18 cellular contexts compared by ENCODE assay signal in genomic region chr11:116446048-116446399, GRCh38.
DNase-seq lines count a peak whose midpoint lies in the region; ATAC-seq and TF ChIP-seq lines count a peak whose summit lies in the region.
"Had no signal": no experiment of that assay in that cellular context is flagged by ENCODE, and none has a peak within 500 bp of the region (broad histone marks: within the 10 kb centered on the region; RNA-seq: fewer than 3 reads in every experiment).

No MANE protein-coding gene starts in this region.

- peak overlapping the region; percentile 50 for H3K27ac ChIP-seq in H9 (ENCODE audit: insufficient read length, low read depth, low read length)
- H3K27ac ChIP-seq in neural progenitor cell = no peak overlapping the region
- H3K27ac ChIP-seq in colonic mucosa = no peak overlapping the region
- H3K27ac ChIP-seq: A549 had no signal

- peaks cover 5% of the 10 kb centered on the region; the same call in 1 of the 2 replicates for H3K79me2 ChIP-seq in H9 (ENCODE audit: insufficient read depth, low read length)
- H3K79me2 ChIP-seq in neural progenitor cell (ENCODE audit: low read depth) = no peaks in the 10 kb centered on the region

- no peak overlapping the region for H3K14ac ChIP-seq in H9 (ENCODE audit: insufficient read depth, low read length)

- WGBS in H9 (ENCODE audit: extremely low coverage, insufficient read length, low lambda C conversion rate) = no CpG with 5 or more reads among the region's 3 CpGs

- H2AK5ac ChIP-seq in H9 (ENCODE audit: insufficient read length, low read length) = no peak overlapping the region

- H3K27me3 ChIP-seq in H9 (ENCODE audit: insufficient read depth, low read length) (no peaks in the 10 kb centered on the region), iPS-15b (ENCODE audit: control insufficient read depth, insufficient read depth, low read length) (no peaks in the 10 kb centered on the region), neural progenitor cell (no peaks in the 10 kb centered on the region), colonic mucosa (no peaks in the 10 kb centered on the region)

- H3K4me2 ChIP-seq in H9 (ENCODE audit: insufficient read depth, insufficient read length, low read length) (peak overlapping the region; percentile 32), neural progenitor cell (peak overlapping the region; percentile 57)
- H3K4me2 ChIP-seq: A549 had no signal

- H3K4me1 Mint-ChIP-seq in H9 (peaks cover 50 to 53% of the 10 kb centered on the region in 2 experiments), WTC11 (peaks cover 56% of the 10 kb centered on the region), neural progenitor cell (peaks cover 22% of the 10 kb centered on the region)
- H3K4me1 Mint-ChIP-seq in activated T-cell treated with anti-CD3 and anti-CD28 coated beads, Interleukin-2, amount 50 U/mL, for 24 hours (ENCODE audit: low read depth) = no peaks in the 10 kb centered on the region
- H3K4me1 Mint-ChIP-seq: T-cell had no signal

- H2AFZ ChIP-seq in H9 (ENCODE audit: low read length) (no peak overlapping the region), neural progenitor cell (replicated peaks) (no peak overlapping the region)

- POLR2A ChIA-PET in WTC11 (lab: Charles Lee) = interaction anchor here (1.3 kb wide), 1 partner anchor 53 kb away, joined by 3 read pairs; no protein-coding TSS in a partner anchor

- no peak overlapping the region for H4K5ac ChIP-seq in H9 (ENCODE audit: insufficient read length, low read depth, low read length)

- no peak overlapping the region for H3K56ac ChIP-seq in H9 (ENCODE audit: insufficient read length, low read depth, low read length)

- H4K20me1 ChIP-seq in H9 (ENCODE audit: control insufficient read depth, insufficient read depth, insufficient read length) = no peaks in the 10 kb centered on the region
- peaks cover 3% of the 10 kb centered on the region for H4K20me1 ChIP-seq in neural progenitor cell (ENCODE audit: low read depth)

- H3K4ac ChIP-seq in H9 (ENCODE audit: low read depth, low read length) = no peak overlapping the region

- no peak for TF ChIP-seq CTCF in H9 (conservative IDR thresholded peaks at IDR 0.05)
- TF ChIP-seq CTCF in WTC11 (IDR thresholded peaks at IDR 0.05) = no peak
- no peak for TF ChIP-seq CTCF in neural progenitor cell (IDR thresholded peaks at IDR 0.05)
- TF ChIP-seq CTCF in colonic mucosa (IDR thresholded peaks at IDR 0.05) = no peak

- no peak for ATAC-seq in WTC11
- ATAC-seq: A549, SK-N-SH treated with all-trans-retinoic acid at 6 μM for 48 hours, T-cell had no signal

- no peak overlapping the region for H2BK120ac ChIP-seq in H9 (ENCODE audit: low read depth, low read length, poor library complexity, severe bottlenecking)

- H3K9me3 Mint-ChIP-seq in H9 (peaks cover 38 to 39% of the 10 kb centered on the region in 2 experiments), WTC11 (peaks cover 42% of the 10 kb centered on the region), neural progenitor cell (peaks cover 35% of the 10 kb centered on the region)
- H3K9me3 Mint-ChIP-seq in activated T-cell treated with anti-CD3 and anti-CD28 coated beads, Interleukin-2, amount 50 U/mL, for 24 hours = no peaks in the 10 kb centered on the region

- no peak overlapping the region for H3K23ac ChIP-seq in H9 (ENCODE audit: insufficient read length, low read depth, low read length)

- H3K9ac ChIP-seq in H9 (ENCODE audit: extremely low read depth, insufficient read length, low read length) (no peak overlapping the region), iPS-15b (ENCODE audit: low read depth, low read length) (no peak overlapping the region), neural progenitor cell (no peak overlapping the region), colonic mucosa (ENCODE audit: low read depth in 2 of 2, low read length in 2 of 2) (no peak overlapping the region)

- H4K8ac ChIP-seq in H9 (replicated peaks; ENCODE audit: insufficient read length, low read depth, low read length) = no peak overlapping the region

- H3T11ph ChIP-seq in H9 (ENCODE audit: low read length) = peak overlapping the region; percentile 89

- DNase-seq in H9 = no peak
- no peak for DNase-seq in WTC11 (ENCODE audit: low spot score)
- DNase-seq in neural progenitor cell (ENCODE audit: low spot score) = no peak
- DNase-seq in colonic mucosa = no peak
- no peak for DNase-seq in NCI-H1105 (lab: John Stamatoyannopoulos, UW)
- no peak for DNase-seq in activated T-cell treated with anti-CD3 and anti-CD28 coated beads, Interleukin-2, amount 50 U/mL, for 24 hours
- DNase-seq: CD4-positive, alpha-beta T cell; GOT3; KG1; NCI-H1436; NCI-H2029 treated with DMSO at 0.1 percent for 48 hours; NCI-H2171; NCI-H446; SHP77 treated with DMSO at 0.1 percent for 48 hours; T-cell had no signal

- H3K4me3 Mint-ChIP-seq in H9 (peak overlapping the region; percentile 52 to 66; a peak in 2 of 5 replicates), WTC11 (peak overlapping the region; percentile 53), neural progenitor cell (no peak overlapping the region)
- no peak overlapping the region for H3K4me3 Mint-ChIP-seq in activated T-cell treated with anti-CD3 and anti-CD28 coated beads, Interleukin-2, amount 50 U/mL, for 24 hours
- H3K4me3 Mint-ChIP-seq: CD4-positive, alpha-beta T cell; T-cell had no signal

- H3K27ac Mint-ChIP-seq in H9 (peak overlapping the region in 2 of 3 experiments; percentile 94; a peak in 3 of 7 replicates), WTC11 (peak overlapping the region; percentile 40; the same call in 1 of the 2 replicates), neural progenitor cell (peak overlapping the region; percentile 94)
- H3K27ac Mint-ChIP-seq in activated T-cell treated with anti-CD3 and anti-CD28 coated beads, Interleukin-2, amount 50 U/mL, for 24 hours = no peak overlapping the region
- H3K27ac Mint-ChIP-seq: CD4-positive, alpha-beta T cell; T-cell had no signal

- H3K9me3 ChIP-seq in H9 (ENCODE audit: control insufficient read depth, low read depth, low read length) (peaks cover 28% of the 10 kb centered on the region), iPS-15b (ENCODE audit: control insufficient read depth, insufficient read depth, low read length) (peaks cover 23% of the 10 kb centered on the region), neural progenitor cell (ENCODE audit: low read depth) (no peaks in the 10 kb centered on the region), colonic mucosa (no peaks in the 10 kb centered on the region)

- H3K36me3 Mint-ChIP-seq in H9 (ENCODE audit: insufficient read depth in 1 of 3, low read depth in 3 of 3) (peaks cover 24 to 41% (median 26%) of the 10 kb centered on the region in 3 experiments), WTC11 (peaks cover 59% of the 10 kb centered on the region), neural progenitor cell (peaks cover 8% of the 10 kb centered on the region)
- no peaks in the 10 kb centered on the region for H3K36me3 Mint-ChIP-seq in activated T-cell treated with anti-CD3 and anti-CD28 coated beads, Interleukin-2, amount 50 U/mL, for 24 hours (ENCODE audit: low read depth)
- H3K36me3 Mint-ChIP-seq: T-cell had no signal

- CTCF ChIA-PET in WTC11 (lab: Charles Lee) = interaction anchor here (0.7 to 3.2 kb wide), 15 partner anchors 9 to 286 kb away, joined by 3 to 25 read pairs (median 8); no protein-coding TSS in a partner anchor

- H2BK5ac ChIP-seq in H9 (ENCODE audit: insufficient read length, low read length) = no peak overlapping the region

- H3K36me3 ChIP-seq in iPS-15b (ENCODE audit: control insufficient read depth, insufficient read depth, low read length) = no peaks in the 10 kb centered on the region
- no peaks in the 10 kb centered on the region for H3K36me3 ChIP-seq in neural progenitor cell
- no peaks in the 10 kb centered on the region for H3K36me3 ChIP-seq in colonic mucosa

- H2BK15ac ChIP-seq in H9 (ENCODE audit: low read depth, low read length) = no peak overlapping the region

- peaks cover 5% of the 10 kb centered on the region; the same call in 1 of the 2 replicates for H3K4me1 ChIP-seq in H9 (ENCODE audit: insufficient read depth, low read length)
- peaks cover 12% of the 10 kb centered on the region for H3K4me1 ChIP-seq in iPS-15b (ENCODE audit: control insufficient read depth, insufficient read depth, low read length)
- H3K4me1 ChIP-seq in neural progenitor cell = peaks cover 17% of the 10 kb centered on the region
- H3K4me1 ChIP-seq in colonic mucosa = no peaks in the 10 kb centered on the region
- H3K4me1 ChIP-seq: A549 had no signal

- intact Hi-C loops in colonic mucosa (cut with DNase I) = no loop called here

- H3K79me1 ChIP-seq in H9 (ENCODE audit: insufficient read depth, low read depth, low read length, poor library complexity, severe bottlenecking) = peaks cover 4% of the 10 kb centered on the region

- no peak overlapping the region for H4K91ac ChIP-seq in H9 (ENCODE audit: insufficient read length, low read depth, low read length)

- H3K27me3 Mint-ChIP-seq in H9 (ENCODE audit: low read depth) (no peaks in the 10 kb centered on the region), WTC11 (ENCODE audit: low read depth) (peaks cover 5% of the 10 kb centered on the region), neural progenitor cell (ENCODE audit: insufficient read depth, low read depth) (peaks cover 22% of the 10 kb centered on the region)
- H3K27me3 Mint-ChIP-seq in activated T-cell treated with anti-CD3 and anti-CD28 coated beads, Interleukin-2, amount 50 U/mL, for 24 hours = peaks cover 16% of the 10 kb centered on the region

- no peak overlapping the region for H3K18ac ChIP-seq in H9 (ENCODE audit: insufficient read length, low read depth, low read length)

- H3K23me2 ChIP-seq in H9 (ENCODE audit: insufficient read length, low read depth, low read length, poor library complexity, severe bottlenecking) = peaks cover 5% of the 10 kb centered on the region

- peaks cover 18% of the 10 kb centered on the region for H3F3A ChIP-seq in neural progenitor cell (ENCODE audit: low read depth)

- no peak overlapping the region for H2BK20ac ChIP-seq in H9 (ENCODE audit: low read depth, low read length, poor library complexity, severe bottlenecking)

- H3K4me3 ChIP-seq in iPS-15b (ENCODE audit: low read depth, low read length) = peak overlapping the region; percentile 1
- H3K4me3 ChIP-seq in neural progenitor cell = no peak overlapping the region
- H3K4me3 ChIP-seq in colonic mucosa = no peak overlapping the region
- H3K4me3 ChIP-seq: A549 had no signal

- H2BK12ac ChIP-seq in H9 (ENCODE audit: insufficient read length, low read depth, low read length) = no peak overlapping the region

TF ChIP-seq in WTC11, 78 proteins besides CTCF, POLR2A, EP300 and RAD21 (continues in another document):
- no peak for TF ChIP-seq EMX1 (CRISPR knock-in tag; IDR thresholded peaks at IDR 0.05)
- TF ChIP-seq E2F1 (CRISPR knock-in tag; IDR thresholded peaks at IDR 0.05) = no peak

Comparison
In these comparisons a context has a peak if more than half of its experiments do, and no peak if none do; other contexts are left out.
1. H3K4me3 Mint-ChIP-seq: peak in H9 (2 of 2) and WTC11 (single experiment); none in neural progenitor cell (single experiment) and activated T-cell treated with anti-CD3 and anti-CD28 coated beads, Interleukin-2, amount 50 U/mL, for 24 hours (single experiment).